In genomic region chr4:72918362-72918761, GRCh38 we compare ENCODE assay signal across 24 cellular contexts.
DNase-seq lines count a peak whose midpoint lies in the region; ATAC-seq, FAIRE-seq and TF ChIP-seq lines count a peak whose summit lies in the region.
"Had no signal": no experiment of that assay in that cellular context is flagged by ENCODE, and none has a peak within 500 bp of the region (broad histone marks: within the 10 kb centered on the region; RNA-seq: fewer than 3 reads in every experiment).

No MANE protein-coding gene starts in this region.

- H3K27me3 Mint-ChIP-seq in activated naive CD8-positive, alpha-beta T cell treated with anti-CD3 and anti-CD28 coated beads for 36 hours, result peaks cover 6% of the 10 kb centered on the region
- H3K27me3 Mint-ChIP-seq in activated T-cell treated with anti-CD3 and anti-CD28 coated beads, Interleukin-2, amount 50 U/mL, for 72 hours (ENCODE audit: low read depth), result no peaks in the 10 kb centered on the region
- H3K27me3 Mint-ChIP-seq: B cell; CD4-positive, alpha-beta T cell had no signal

- H3K4me1 ChIP-seq in pancreas, result no peaks in the 10 kb centered on the region
- H3K4me1 ChIP-seq: A549; BLaER1 treated with 17β-estradiol and CSF1 and Interleukin-3, amounts not matched to agents 10 nM and 100 nM; Caco-2 had no signal

- no peak overlapping the region for H3K4me3 ChIP-seq in pancreas
- H3K4me3 ChIP-seq: A549; BLaER1 treated with 17β-estradiol and CSF1 and Interleukin-3, amounts not matched to agents 10 nM and 100 nM; GM12878 had no signal

- peak; percentile 63 for ATAC-seq in GM18520 (IDR thresholded peaks at IDR 0.05; ENCODE audit: unreplicated experiment)
- ATAC-seq in GM19324 (IDR thresholded peaks at IDR 0.05; ENCODE audit: low FRiP score, unreplicated experiment), result peak; percentile 41
- ATAC-seq in pancreas, result no peak
- no peak for ATAC-seq in activated T-cell treated with anti-CD3 and anti-CD28 coated beads, Interleukin-2, amount 50 U/mL, for 72 hours (replicated peaks in 1 of 2)
- ATAC-seq: A549; CD8-positive, alpha-beta T cell; GM12878 had no signal

- H3K4me3 Mint-ChIP-seq in activated naive CD8-positive, alpha-beta T cell treated with anti-CD3 and anti-CD28 coated beads for 36 hours, result no peak overlapping the region
- H3K4me3 Mint-ChIP-seq in activated T-cell treated with anti-CD3 and anti-CD28 coated beads, Interleukin-2, amount 50 U/mL, for 72 hours, result no peak overlapping the region
- H3K4me3 Mint-ChIP-seq: B cell; CD4-positive, alpha-beta T cell; CD8-positive, alpha-beta T cell had no signal

- H3K9me3 Mint-ChIP-seq in activated naive CD8-positive, alpha-beta T cell treated with anti-CD3 and anti-CD28 coated beads for 36 hours, result peaks cover 2% of the 10 kb centered on the region
- no peaks in the 10 kb centered on the region for H3K9me3 Mint-ChIP-seq in activated T-cell treated with anti-CD3 and anti-CD28 coated beads, Interleukin-2, amount 50 U/mL, for 72 hours
- H3K9me3 Mint-ChIP-seq: CD4-positive, alpha-beta T cell; CD8-positive, alpha-beta T cell had no signal

- H3K27ac Mint-ChIP-seq in activated naive CD8-positive, alpha-beta T cell treated with anti-CD3 and anti-CD28 coated beads for 36 hours, result no peak overlapping the region
- no peak overlapping the region for H3K27ac Mint-ChIP-seq in activated T-cell treated with anti-CD3 and anti-CD28 coated beads, Interleukin-2, amount 50 U/mL, for 72 hours
- H3K27ac Mint-ChIP-seq: B cell; CD4-positive, alpha-beta T cell; CD8-positive, alpha-beta T cell had no signal

- WGBS in pancreas, 2 donors, result 74 to 87% methylated on average over 1 of the region's 1 CpG

- no peaks in the 10 kb centered on the region for H3K36me3 ChIP-seq in pancreas
- H3K36me3 ChIP-seq: BLaER1 treated with 17β-estradiol and CSF1 and Interleukin-3, amounts not matched to agents 10 nM and 100 nM had no signal

- FAIRE-seq in pancreas (lab: Jason Lieb, UNC), result no peak
- FAIRE-seq: A549, D721Med, G401.6, GM12878, GM12892, GM18507 had no signal

- no peak overlapping the region for H3K27ac ChIP-seq in pancreas
- H3K27ac ChIP-seq: 22Rv1; A549; BLaER1 treated with 17β-estradiol and CSF1 and Interleukin-3, amounts not matched to agents 10 nM and 100 nM; C4-2B had no signal

- no peaks in the 10 kb centered on the region for H3K9me3 ChIP-seq in pancreas
- H3K9me3 ChIP-seq: A549; BLaER1 treated with 17β-estradiol and CSF1 and Interleukin-3, amounts not matched to agents 10 nM and 100 nM; Caco-2 had no signal

- DNase-seq in NCI-H82 (lab: John Stamatoyannopoulos, UW), result peak; percentile 1
- no peak for DNase-seq in NCI-H82 treated with DMSO at 0.1 percent for 48 hours (lab: John Stamatoyannopoulos, UW; ENCODE audit: unreplicated experiment)
- peak; percentile 1 for DNase-seq in KBM-7
- DNase-seq in pancreas, result no peak
- no peak for DNase-seq in activated naive CD8-positive, alpha-beta T cell treated with anti-CD3 and anti-CD28 coated beads for 36 hours
- no peak for DNase-seq in activated T-cell treated with anti-CD3 and anti-CD28 coated beads, Interleukin-2, amount 50 U/mL, for 72 hours
- DNase-seq: AML-193; Caco-2; Calu3; CD4-positive, alpha-beta T cell; CD8-positive, alpha-beta T cell; DMS79 treated with DMSO at 0.1 percent for 48 hours had no signal

- intact Hi-C loops in pancreas (cut with DNase I), result no loop called here

- H3K4me1 Mint-ChIP-seq in activated naive CD8-positive, alpha-beta T cell treated with anti-CD3 and anti-CD28 coated beads for 36 hours, result no peaks in the 10 kb centered on the region
- H3K4me1 Mint-ChIP-seq in activated T-cell treated with anti-CD3 and anti-CD28 coated beads, Interleukin-2, amount 50 U/mL, for 72 hours (ENCODE audit: low read depth), result no peaks in the 10 kb centered on the region
- H3K4me1 Mint-ChIP-seq: B cell had no signal

- TF ChIP-seq CTCF in pancreas (IDR thresholded peaks at IDR 0.05), result no peak

- H3K27me3 ChIP-seq in pancreas, result no peaks in the 10 kb centered on the region
- H3K27me3 ChIP-seq: BLaER1 treated with 17β-estradiol and CSF1 and Interleukin-3, amounts not matched to agents 10 nM and 100 nM had no signal

- in situ Hi-C loops in KBM-7 (cut with MboI; ENCODE audit: low pct_unique_long_range_greater_than_20kb, low sequenced_read_pairs), result no loop called here

- H3K36me3 Mint-ChIP-seq in activated naive CD8-positive, alpha-beta T cell treated with anti-CD3 and anti-CD28 coated beads for 36 hours, result no peaks in the 10 kb centered on the region
- no peaks in the 10 kb centered on the region for H3K36me3 Mint-ChIP-seq in activated T-cell treated with anti-CD3 and anti-CD28 coated beads, Interleukin-2, amount 50 U/mL, for 72 hours (ENCODE audit: insufficient read depth in 2 of 2)
- H3K36me3 Mint-ChIP-seq: CD8-positive, alpha-beta T cell had no signal

Comparison
In these comparisons a context has a peak if more than half of its experiments do, and no peak if none do; other contexts are left out.
1. DNase-seq: peak in NCI-H82 (single experiment) and KBM-7 (single experiment); none in NCI-H82 treated with DMSO at 0.1 percent for 48 hours (single experiment), pancreas (0 of 6), activated naive CD8-positive, alpha-beta T cell treated with anti-CD3 and anti-CD28 coated beads for 36 hours (single experiment) and activated T-cell treated with anti-CD3 and anti-CD28 coated beads, Interleukin-2, amount 50 U/mL, for 72 hours (0 of 2).
2. ATAC-seq: peak in GM18520 (single experiment) and GM19324 (single experiment); none in pancreas (0 of 4) and activated T-cell treated with anti-CD3 and anti-CD28 coated beads, Interleukin-2, amount 50 U/mL, for 72 hours (0 of 2).